14 cellular contexts compared by ENCODE assay signal in genomic region chr3:38641461-38642110, GRCh38. TPM values are rescaled to one million over a fixed set of nuclear protein-coding genes. Genes with fewer than 3 reads are reported as not detected.
DNase-seq lines count a peak whose midpoint lies in the region; ATAC-seq and TF ChIP-seq lines count a peak whose summit lies in the region.
"Had no signal": no experiment of that assay in that cellular context is flagged by ENCODE, and none has a peak within 500 bp of the region (broad histone marks: within the 10 kb centered on the region; RNA-seq: fewer than 3 reads in every experiment).

No MANE protein-coding gene starts in this region.

- H3K9me3 ChIP-seq in right atrium auricular region (no peaks in the 10 kb centered on the region), osteoblast (ENCODE audit: low read depth, low read length) (no peaks in the 10 kb centered on the region), OCI-LY7 (ENCODE audit: low read length) (no peaks in the 10 kb centered on the region), BE2C (no peaks in the 10 kb centered on the region)

- H3K4me3 ChIP-seq in right atrium auricular region (no peak overlapping the region), coronary artery (no peak overlapping the region), osteoblast (ENCODE audit: insufficient read depth, low read length) (no peak overlapping the region), OCI-LY7 (ENCODE audit: low read depth, low read length, poor library complexity, severe bottlenecking) (no peak overlapping the region), BE2C (ENCODE audit: low read depth, low read length) (no peak overlapping the region)

- CTCF ChIA-PET in OCI-LY7 (lab: Charles Lee; ENCODE audit: unreplicated experiment), result no interaction called here

- no TSS peak for BruUV-seq in OCI-LY7 (replicated peaks; lab: Mats Ljungman, UMichigan)

- H3K4me2 ChIP-seq in osteoblast (ENCODE audit: insufficient read depth, low read length) (no peak overlapping the region), OCI-LY7 (ENCODE audit: low read length) (no peak overlapping the region)

- POLR2A ChIA-PET in OCI-LY7 (lab: Charles Lee), result no interaction called here

- TF ChIP-seq CTCF in right atrium auricular region (IDR thresholded peaks at IDR 0.05), result no peak
- TF ChIP-seq CTCF in coronary artery (IDR thresholded peaks at IDR 0.05), result no peak
- TF ChIP-seq CTCF in osteoblast (IDR thresholded peaks at IDR 0.05; ENCODE audit: extremely low read depth, low read depth, low read length), result no peak
- no peak for TF ChIP-seq CTCF in OCI-LY7 (conservative IDR thresholded peaks at IDR 0.05; ENCODE audit: low read length)
- no peak for TF ChIP-seq CTCF in BE2C (IDR thresholded peaks at IDR 0.05; ENCODE audit: low read depth, low read length)

- intact Hi-C loops in left ventricle myocardium superior (cut with micrococcal nuclease), result no loop called here
- intact Hi-C loops in OCI-LY7 (cut with micrococcal nuclease; ENCODE audit: unreplicated experiment), result no loop called here

- ATAC-seq in left ventricle myocardium superior (no peak), HG02973 (IDR thresholded peaks at IDR 0.05; ENCODE audit: unreplicated experiment) (no peak)

- H3K9me2 ChIP-seq in OCI-LY7 (ENCODE audit: insufficient read depth, low read length), result no peaks in the 10 kb centered on the region

- no peaks in the 10 kb centered on the region for H3K36me3 ChIP-seq in right atrium auricular region
- H3K36me3 ChIP-seq in osteoblast (ENCODE audit: insufficient read depth, low read length), result no peaks in the 10 kb centered on the region
- H3K36me3 ChIP-seq in OCI-LY7 (ENCODE audit: insufficient read depth, low read length), result no peaks in the 10 kb centered on the region
- H3K36me3 ChIP-seq in BE2C, result no peaks in the 10 kb centered on the region

- DNase-seq in right atrium auricular region (ENCODE audit: low spot score) (no peak), left ventricle myocardium superior (no peak), coronary artery (ENCODE audit: low spot score) (peak; percentile 33), osteoblast (ENCODE audit: insufficient read length, low spot score, missing footprints) (peak; percentile 69), OCI-LY7 (ENCODE audit: low spot score) (no peak), BE2C (no peak)
- DNase-seq: DMS53, Kasumi-1, MM.1S, NCI-H1092 treated with DMSO at 0.1 percent for 48 hours, NCI-H2081 treated with DMSO at 0.1 percent for 48 hours, NCI-H510A treated with DMSO at 0.1 percent for 48 hours had no signal

- H3K27ac ChIP-seq in right atrium auricular region (peak overlapping the region; percentile 43 to 48), coronary artery (no peak overlapping the region), osteoblast (ENCODE audit: low read depth, low read length) (no peak overlapping the region), OCI-LY7 (ENCODE audit: low read depth, low read length, poor library complexity, severe bottlenecking) (no peak overlapping the region)

- H3K4me1 ChIP-seq in right atrium auricular region (peaks cover 0 to 63% of the 10 kb centered on the region in 2 donors), osteoblast (ENCODE audit: insufficient read depth, low read length) (no peaks in the 10 kb centered on the region), OCI-LY7 (ENCODE audit: insufficient read depth, low read length, poor library complexity, severe bottlenecking) (no peaks in the 10 kb centered on the region), BE2C (no peaks in the 10 kb centered on the region)

- no peaks in the 10 kb centered on the region for H3K79me2 ChIP-seq in osteoblast (ENCODE audit: insufficient read depth, low read length)
- no peaks in the 10 kb centered on the region for H3K79me2 ChIP-seq in OCI-LY7 (ENCODE audit: insufficient read depth, low read depth, low read length)

- H4K20me1 ChIP-seq in osteoblast (ENCODE audit: insufficient read depth, low read length), result no peaks in the 10 kb centered on the region
- no peaks in the 10 kb centered on the region for H4K20me1 ChIP-seq in OCI-LY7 (ENCODE audit: insufficient read depth, low read length)

- H2AFZ ChIP-seq in osteoblast (ENCODE audit: low read length) (no peak overlapping the region), OCI-LY7 (ENCODE audit: low read length) (no peak overlapping the region)

- H3K27me3 ChIP-seq in right atrium auricular region (no peaks in the 10 kb centered on the region), osteoblast (ENCODE audit: insufficient read depth, low read length) (peaks cover 35% of the 10 kb centered on the region), BE2C (no peaks in the 10 kb centered on the region)

RNA-seq across cellular contexts. Expression of gene SCN5A, which starts 7.9 kb away (rescaled TPM):
- 100 to 1,000 TPM; 102 to 118 TPM for total RNA-seq in right atrium auricular region
- 133 TPM for total RNA-seq in left ventricle myocardium superior
- total RNA-seq in osteoblast, result under 0.01 TPM in 1 of 2 replicates, not detected in the other
- not detected in 2 replicates for total RNA-seq in OCI-LY7 (2014; rRNA removed; shearing (Covaris generic))
- total RNA-seq in OCI-LY7 (2022), result not detected in 2 replicates
- 1.4 TPM for polyA plus RNA-seq in BE2C (2012; ENCODE audit: insufficient read depth, insufficient read length, low read depth)
- polyA plus RNA-seq: IgD-negative memory B cell had no signal

Comparison
In these comparisons a context has a peak if more than half of its experiments do, and no peak if none do; other contexts are left out.
1. DNase-seq: peak in coronary artery (single experiment) and osteoblast (single experiment); none in right atrium auricular region (single experiment), left ventricle myocardium superior (single experiment), OCI-LY7 (single experiment) and BE2C (single experiment).
2. H3K27ac ChIP-seq: peak in right atrium auricular region (2 of 2); none in coronary artery (0 of 2), osteoblast (single experiment) and OCI-LY7 (single experiment).
3. RNA of gene SCN5A, which starts 7.9 kb away (total RNA-seq): 133 TPM in left ventricle myocardium superior (single experiment) and 102 to 118 TPM in right atrium auricular region; under 0.01 TPM in osteoblast and not detected in OCI-LY7; every median in the first group is over 100 times any median in the second.